Comparison of ENCODE assay signal across 8 cellular contexts in genomic region chr2:112056626-112056987, GRCh38. TPM values are rescaled to one million over a fixed set of nuclear protein-coding genes. Genes with fewer than 3 reads are reported as not detected.
DNase-seq lines count a peak whose midpoint lies in the region; ATAC-seq and TF ChIP-seq lines count a peak whose summit lies in the region.

No MANE protein-coding gene starts in this region.

- H2BK12ac ChIP-seq in trophoblast cell (ENCODE audit: low read length), result no peak overlapping the region

- intact Hi-C loops in Panc1 (cut with micrococcal nuclease; ENCODE audit: unreplicated experiment), result no loop called here

- no peak overlapping the region for H4K12ac ChIP-seq in trophoblast cell (ENCODE audit: low read depth, low read length)

- TSS peak; percentile 73 for BruUV-seq in Panc1 (replicated peaks; lab: Mats Ljungman, UMichigan)

- H3K14ac ChIP-seq in trophoblast cell (ENCODE audit: low read length), result no peak overlapping the region

- H4K91ac ChIP-seq in trophoblast cell (ENCODE audit: low read depth, low read length), result no peak overlapping the region

- no peak overlapping the region for H3K23ac ChIP-seq in trophoblast cell (ENCODE audit: low read length)

- CTCF ChIA-PET in Panc1 (lab: Charles Lee), result no interaction called here

- no peak overlapping the region for H3K9ac ChIP-seq in trophoblast cell (ENCODE audit: low read length)

- H3K27me3 ChIP-seq in Panc1 (ENCODE audit: control insufficient read depth, insufficient read depth, low read length) (no peaks in the 10 kb centered on the region), trophoblast cell (ENCODE audit: insufficient read depth, low read length) (no peaks in the 10 kb centered on the region)

- ATAC-seq in Panc1, result no peak
- ATAC-seq in HG03432 (IDR thresholded peaks at IDR 0.05; ENCODE audit: unreplicated experiment), result no peak

- peak; percentile 19 for DNase-seq in Caki2 (ENCODE audit: low read depth)
- no peak for DNase-seq in Panc1 (ENCODE audit: low read depth, low spot score)
- no peak for DNase-seq in epithelial cell of proximal tubule (ENCODE audit: low read depth)
- DNase-seq in trophoblast cell, result no peak
- no peak for DNase-seq in stimulated activated CD4-positive, alpha-beta T cell treated with anti-CD3 and anti-CD28 coated beads, Interleukin-12 subunit alpha, Interleukin-12 subunit beta, amount 100 ng/mL, for 4 hours
- DNase-seq in stimulated activated CD4-positive, alpha-beta T cell treated with anti-CD3 and anti-CD28 coated beads, Interleukin-4, amount 100 ng/mL, for 24 hours, result no peak
- DNase-seq in NCI-H1092 (lab: John Stamatoyannopoulos, UW), result no peak

- no peak overlapping the region for H2BK5ac ChIP-seq in trophoblast cell (ENCODE audit: low read depth, low read length, poor library complexity)

- H2BK120ac ChIP-seq in trophoblast cell (ENCODE audit: insufficient read depth, low read length, poor library complexity), result no peak overlapping the region

- H3K4me3 ChIP-seq in Panc1 (ENCODE audit: low read depth in 2 of 2, low read length in 2 of 2) (peak overlapping the region; percentile 82 to 92), epithelial cell of proximal tubule (ENCODE audit: low read depth, low read length) (peak overlapping the region; percentile 82), trophoblast cell (ENCODE audit: low read depth, low read length) (no peak overlapping the region)

- peaks cover 2% of the 10 kb centered on the region for H3K36me3 ChIP-seq in Panc1 (ENCODE audit: control insufficient read depth, insufficient read depth, low read length)
- peaks cover 3% of the 10 kb centered on the region in 2 experiments for H3K36me3 ChIP-seq in trophoblast cell (ENCODE audit: control insufficient read depth in 1 of 2, insufficient read depth in 2 of 2, low read length in 2 of 2)

- H3K9me3 ChIP-seq in Panc1 (ENCODE audit: control insufficient read depth, insufficient read depth, low read depth, low read length) (no peaks in the 10 kb centered on the region), trophoblast cell (ENCODE audit: insufficient read depth, low read depth, low read length) (no peaks in the 10 kb centered on the region)

- H3K4me1 ChIP-seq in Panc1 (ENCODE audit: control insufficient read depth, insufficient read depth, low read length), result peaks cover 14% of the 10 kb centered on the region
- H3K4me1 ChIP-seq in trophoblast cell (ENCODE audit: control insufficient read depth in 1 of 2, insufficient read depth in 2 of 2, low read length in 2 of 2), result peaks cover 3 to 9% of the 10 kb centered on the region in 2 experiments

- WGBS in trophoblast cell (ENCODE audit: extremely low coverage, insufficient coverage, insufficient read length), result no CpG with 5 or more reads among the region's 3 CpGs

- H3K4ac ChIP-seq in trophoblast cell (ENCODE audit: low read depth, low read length), result no peak overlapping the region

- peaks cover 10% of the 10 kb centered on the region for H3K79me2 ChIP-seq in trophoblast cell (ENCODE audit: control insufficient read depth, insufficient read depth, low read length, poor library complexity)

- H4K8ac ChIP-seq in trophoblast cell (ENCODE audit: low read depth, low read length), result no peak overlapping the region

- H3K79me1 ChIP-seq in trophoblast cell (ENCODE audit: low read length), result peaks cover 12% of the 10 kb centered on the region

- peak overlapping the region; percentile 81 for H3K27ac ChIP-seq in Panc1 (ENCODE audit: low read length)
- peak overlapping the region; percentile 94 for H3K27ac ChIP-seq in trophoblast cell (ENCODE audit: low read depth, low read length)

- TF ChIP-seq CTCF in Panc1 (IDR thresholded peaks at IDR 0.05), result no peak
- TF ChIP-seq CTCF in epithelial cell of proximal tubule (conservative IDR thresholded peaks at IDR 0.05; ENCODE audit: low read depth, low read length), result no peak

- in situ Hi-C loops in Caki2 (cut with HindIII; ENCODE audit: low pct_unique_long_range_greater_than_20kb, low sequenced_read_pairs) (no loop called here), Panc1 (cut with HindIII; ENCODE audit: low pct_unique_long_range_greater_than_20kb, low sequenced_read_pairs) (no loop called here)

- no peak overlapping the region for H3K18ac ChIP-seq in trophoblast cell (ENCODE audit: low read length)

- H2AK5ac ChIP-seq in trophoblast cell (ENCODE audit: low read length), result no peak overlapping the region

- H3K4me2 ChIP-seq in trophoblast cell (ENCODE audit: low read length), result peak overlapping the region; percentile 93

- POLR2A ChIA-PET in Panc1 (lab: Charles Lee), result no interaction called here

- H2AFZ ChIP-seq in trophoblast cell (ENCODE audit: insufficient read depth, low read length, poor library complexity), result no peak overlapping the region

RNA-seq across cellular contexts. Expression of gene TMEM87B, which starts 1.5 kb away (rescaled TPM):
- 18.1 and 20.7 TPM in 2 replicates for total RNA-seq in Caki2 (2014; rRNA removed; shearing (Covaris generic); ENCODE audit: low replicate concordance)
- total RNA-seq in Panc1 (2021; ENCODE audit: unreplicated experiment) (22.8 TPM), epithelial cell of proximal tubule (11.7 and 20.8 TPM in 2 replicates)
- polyA plus RNA-seq in Panc1 (2012; ENCODE audit: insufficient read length), result 17.1 TPM
- 21.6 and 21.7 TPM in 2 replicates for polyA plus RNA-seq in trophoblast cell (2013)
